Comparison of ENCODE assay signal across 28 cellular contexts in the genomic region with DNA sequence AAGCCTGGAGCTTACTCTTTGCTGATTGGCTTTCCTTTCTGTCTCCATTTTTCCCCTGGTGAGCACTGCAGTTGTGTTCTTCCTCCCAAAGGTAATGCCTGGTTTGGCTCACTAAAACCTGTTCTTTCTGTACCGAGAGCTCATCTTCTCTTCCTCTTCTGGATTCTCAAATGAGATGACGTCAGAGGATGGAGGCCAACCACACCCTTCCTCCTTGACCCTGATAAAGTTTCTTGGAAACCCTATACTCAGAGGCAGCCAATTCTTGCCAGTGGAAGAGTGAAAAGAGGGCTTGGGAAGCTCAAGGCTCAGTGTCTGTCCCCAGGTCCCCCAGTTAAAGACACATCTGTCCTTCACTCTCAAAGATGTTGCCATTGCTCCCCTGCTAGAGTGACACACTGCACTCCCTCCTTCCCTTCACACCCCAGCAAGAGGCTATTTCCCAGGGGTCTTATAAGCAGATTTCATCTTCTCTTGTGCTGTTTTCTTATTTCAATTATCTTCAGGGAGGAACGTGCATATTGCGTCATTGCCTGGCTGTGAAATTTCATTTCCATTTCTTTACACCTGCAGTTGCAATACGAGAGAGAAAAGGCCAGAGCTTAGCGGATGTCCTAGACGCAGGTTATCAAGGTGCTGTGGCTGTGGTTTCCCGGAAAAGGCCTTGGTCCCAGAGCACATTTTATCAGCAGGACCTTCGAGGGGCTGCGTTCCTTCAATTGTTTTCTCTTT. TPM values are rescaled to one million over a fixed set of nuclear protein-coding genes. Genes with fewer than 3 reads are reported as not detected.
"Had no signal": no experiment of that assay in that cellular context is flagged by ENCODE, and none has a peak within 500 bp of the region (broad histone marks: within the 10 kb centered on the region; RNA-seq: fewer than 3 reads in every experiment).

No MANE protein-coding gene starts in this region.

- H3K27me3 Mint-ChIP-seq: activated CD4-positive, alpha-beta memory T cell treated with anti-CD3 and anti-CD28 coated beads for 36 hours; activated CD4-positive, alpha-beta T cell treated with anti-CD3 and anti-CD28 coated beads, Interleukin-2, amount 10 ng/mL, durations not matched to agents 7 days and 5 days; central memory CD8-positive, alpha-beta T cell had no signal

- H3K4me3 Mint-ChIP-seq: activated CD4-positive, alpha-beta memory T cell treated with anti-CD3 and anti-CD28 coated beads for 36 hours; activated CD4-positive, alpha-beta T cell treated with anti-CD3 and anti-CD28 coated beads, Interleukin-2, amount 10 ng/mL, durations not matched to agents 7 days and 5 days; activated naive CD8-positive, alpha-beta T cell treated with anti-CD3 and anti-CD28 coated beads, Interleukin-2, amount 50 U/mL, for 24 hours; activated T-cell treated with anti-CD3 and anti-CD28 coated beads, Interleukin-2, amount 50 U/mL, for 4 hours; brain; central memory CD8-positive, alpha-beta T cell; T-helper 1 cell treated with Interleukin-12 subunit alpha and Interleukin-12 subunit beta and Interleukin-4 antibody, amounts not matched to agents 30 μg/mL and 1 μg/mL, for 36 hours had no signal

- H3K27ac ChIP-seq: Peyer's patch, VCaP had no signal

- H3K36me3 ChIP-seq: Peyer's patch had no signal

- H3K4me3 ChIP-seq: Peyer's patch had no signal

- DNase-seq: activated CD4-positive, alpha-beta memory T cell treated with anti-CD3 and anti-CD28 coated beads for 36 hours; activated CD4-positive, alpha-beta T cell treated with anti-CD3 and anti-CD28 coated beads, Interleukin-2, amount 10 ng/mL, durations not matched to agents 7 days and 5 days; activated CD4-positive, CD25-positive, alpha-beta regulatory T cell; activated CD8-positive, alpha-beta memory T cell treated with anti-CD3 and anti-CD28 coated beads for 24 hours; activated effector memory CD4-positive, alpha-beta T cell treated with anti-CD3 and anti-CD28 coated beads, Interleukin-2, amount 50 U/mL, for 16 hours; activated naive CD4-positive, alpha-beta T cell treated with Interleukin-2 at 50 U/mL for 16 hours; activated naive CD8-positive, alpha-beta T cell treated with anti-CD3 and anti-CD28 coated beads, Interleukin-2, amount 50 U/mL, for 24 hours; activated T-cell treated with anti-CD3 and anti-CD28 coated beads, Interleukin-2, amount 50 U/mL, for 4 hours; amniotic stem cell; Kasumi-1; KBM-7; NCI-H1092; NCI-H1417; NCI-H1694; NCI-H2029; NCI-H2107; NCI-H2171 treated with DMSO at 0.1 percent for 48 hours; NCI-H345; NCI-H510A; NCI-H69; NK-92 treated with Interleukin-12 subunit alpha and Interleukin-12 subunit beta, amount 100 ng/mL, for 24 hours; Peyer's patch; SHP77 had no signal

- H3K9me3 Mint-ChIP-seq: activated CD4-positive, alpha-beta memory T cell treated with anti-CD3 and anti-CD28 coated beads for 36 hours; activated CD4-positive, alpha-beta T cell treated with anti-CD3 and anti-CD28 coated beads, Interleukin-2, amount 10 ng/mL, durations not matched to agents 7 days and 5 days; activated naive CD4-positive, alpha-beta T cell treated with anti-CD3 and anti-CD28 coated beads, Interleukin-2, amount 50 U/mL, for 72 hours; activated naive CD8-positive, alpha-beta T cell treated with anti-CD3 and anti-CD28 coated beads, Interleukin-2, amount 50 U/mL, for 24 hours; activated T-cell treated with anti-CD3 and anti-CD28 coated beads, Interleukin-2, amount 50 U/mL, for 4 hours; brain; central memory CD8-positive, alpha-beta T cell; T-helper 1 cell treated with Interleukin-12 subunit alpha and Interleukin-12 subunit beta and Interleukin-4 antibody, amounts not matched to agents 30 μg/mL and 1 μg/mL, for 36 hours had no signal

- H3K4me1 Mint-ChIP-seq: central memory CD8-positive, alpha-beta T cell had no signal

- H3K27ac Mint-ChIP-seq: activated CD4-positive, alpha-beta memory T cell treated with anti-CD3 and anti-CD28 coated beads for 36 hours; activated CD4-positive, alpha-beta T cell treated with anti-CD3 and anti-CD28 coated beads, Interleukin-2, amount 10 ng/mL, durations not matched to agents 7 days and 5 days; activated naive CD4-positive, alpha-beta T cell treated with anti-CD3 and anti-CD28 coated beads, Interleukin-2, amount 50 U/mL, for 72 hours; activated naive CD8-positive, alpha-beta T cell treated with anti-CD3 and anti-CD28 coated beads, Interleukin-2, amount 50 U/mL, for 24 hours; T-helper 1 cell treated with Interleukin-12 subunit alpha and Interleukin-12 subunit beta and Interleukin-4 antibody, amounts not matched to agents 30 μg/mL and 1 μg/mL, for 36 hours had no signal

- H3K36me3 Mint-ChIP-seq: activated CD4-positive, alpha-beta memory T cell treated with anti-CD3 and anti-CD28 coated beads for 36 hours; activated naive CD4-positive, alpha-beta T cell treated with anti-CD3 and anti-CD28 coated beads, Interleukin-2, amount 50 U/mL, for 72 hours; brain had no signal

- ATAC-seq: activated naive CD4-positive, alpha-beta T cell treated with anti-CD3 and anti-CD28 coated beads, Interleukin-2, amount 50 U/mL, for 72 hours; activated naive CD8-positive, alpha-beta T cell treated with anti-CD3 and anti-CD28 coated beads, Interleukin-2, amount 50 U/mL, for 24 hours; activated T-cell treated with anti-CD3 and anti-CD28 coated beads, Interleukin-2, amount 50 U/mL, for 4 hours had no signal

- H3K9me3 ChIP-seq: Peyer's patch had no signal

- H3K27me3 ChIP-seq: Peyer's patch had no signal

RNA-seq across cellular contexts. Expression of gene NTF3, which starts 27.3 kb away (rescaled TPM):
- total RNA-seq: activated CD4-positive, alpha-beta memory T cell treated with anti-CD3 and anti-CD28 coated beads for 36 hours; activated CD4-positive, alpha-beta T cell treated with anti-CD3 and anti-CD28 coated beads, Interleukin-2, amount 10 ng/mL, durations not matched to agents 7 days and 5 days; activated naive CD4-positive, alpha-beta T cell treated with anti-CD3 and anti-CD28 coated beads, Interleukin-2, amount 50 U/mL, for 72 hours; activated T-cell treated with anti-CD3 and anti-CD28 coated beads, Interleukin-2, amount 50 U/mL, for 4 hours had no signal
